ENCODE assay signal across 1 cellular context in the genomic region with DNA sequence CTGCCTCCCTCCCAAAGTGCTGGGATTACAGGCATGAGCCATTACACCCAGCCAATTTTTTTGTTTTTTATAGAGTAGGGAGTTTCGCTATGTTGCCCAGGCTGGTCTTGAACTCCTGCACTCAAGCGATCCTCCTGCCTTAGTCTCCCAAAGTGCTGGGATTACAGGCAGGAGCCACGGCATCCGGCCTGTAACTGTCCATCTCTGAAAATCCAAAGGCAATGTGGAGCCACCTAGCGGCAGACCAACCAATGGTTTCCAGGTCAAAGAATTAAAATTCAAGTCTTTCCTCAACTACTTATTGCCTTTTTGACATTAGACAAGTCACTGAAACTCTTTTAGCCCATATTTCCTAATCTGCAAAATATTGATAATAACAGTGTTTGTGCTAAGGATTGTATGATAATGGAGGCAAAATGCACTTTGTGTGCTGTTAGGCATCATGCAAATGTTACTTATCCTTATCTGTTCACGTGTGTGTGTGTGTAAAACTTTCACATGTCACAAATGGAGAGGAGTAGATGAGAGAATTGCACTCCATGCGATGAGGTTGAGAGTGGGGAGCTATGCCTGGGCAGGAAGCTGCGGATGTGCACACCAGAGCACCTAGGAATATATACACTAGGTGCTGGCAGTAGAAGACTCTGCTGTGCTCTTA.
TF ChIP-seq lines count a peak whose summit lies in the region.

No MANE protein-coding gene starts in this region.

TF ChIP-seq in GM12878, 131 proteins besides CTCF, POLR2A, EP300 and RAD21 (continued from another document):
- no peak for TF ChIP-seq RUNX3 (IDR thresholded peaks at IDR 0.05; ENCODE audit: low read length)
- no peak for TF ChIP-seq SREBF1 (IDR thresholded peaks at IDR 0.05; ENCODE audit: low read length)
- TF ChIP-seq EGR1 (IDR thresholded peaks at IDR 0.05; ENCODE audit: borderline replicate concordance in 1 of 2, low read depth in 2 of 2, low read length in 2 of 2) = no peak
- no peak for TF ChIP-seq RB1 (IDR thresholded peaks at IDR 0.05; ENCODE audit: borderline replicate concordance)
- no peak for TF ChIP-seq STAT3 (IDR thresholded peaks at IDR 0.05; ENCODE audit: low read depth, low read length)
- TF ChIP-seq SIX5 (IDR thresholded peaks at IDR 0.05; ENCODE audit: low read depth, low read length, severe bottlenecking) = no peak
- TF ChIP-seq ASH2L (IDR thresholded peaks at IDR 0.05; ENCODE audit: borderline replicate concordance, low read depth) = no peak
